Comparison of ENCODE assay signal across 10 cellular contexts in the genomic region with DNA sequence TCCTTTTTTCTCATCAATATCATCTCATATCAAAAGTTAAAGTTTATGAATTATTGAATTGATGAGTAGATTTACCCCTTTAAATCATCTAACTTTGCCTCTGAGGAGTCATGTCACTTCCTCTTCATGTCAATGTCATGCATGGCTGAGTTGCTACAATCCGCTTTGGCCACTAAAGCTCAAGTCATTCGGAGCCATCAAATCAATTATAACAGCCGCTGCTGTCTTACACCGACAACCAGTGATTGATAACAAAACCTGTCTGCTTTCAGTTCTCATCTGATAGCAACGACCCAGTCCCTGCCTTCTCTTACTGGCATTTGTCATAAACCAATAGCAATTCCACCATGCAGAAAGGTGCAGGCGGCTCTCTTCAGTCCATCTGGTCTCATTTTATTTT.
A peak's percentile ranks its signal among the peaks of the same experiment; 100 is the strongest.
DNase-seq lines count a peak whose midpoint lies in the region; ATAC-seq and TF ChIP-seq lines count a peak whose summit lies in the region.
"Had no signal": no experiment of that assay in that cellular context is flagged by ENCODE, and none has a peak within 500 bp of the region (broad histone marks: within the 10 kb centered on the region; RNA-seq: fewer than 3 reads in every experiment).

No MANE protein-coding gene starts in this region.

- H3K4me1 Mint-ChIP-seq in activated T-helper 17 cell treated with anti-CD3 and anti-CD28 coated beads, Interleukin-2, amount 50 U/mL, for 72 hours: no peaks in the 10 kb centered on the region
- H3K4me1 Mint-ChIP-seq: activated naive CD8-positive, alpha-beta T cell treated with anti-CD3 and anti-CD28 coated beads, Interleukin-2, amount 10 ng/mL, durations not matched to agents 7 days and 5 days had no signal

- no peaks in the 10 kb centered on the region for H3K36me3 ChIP-seq in esophagus muscularis mucosa

- H3K9me3 ChIP-seq in esophagus muscularis mucosa: no peaks in the 10 kb centered on the region

- DNase-seq in GM20000 (ENCODE audit: low spot score): peak; percentile 65
- no peak for DNase-seq in esophagus muscularis mucosa (ENCODE audit: extremely low spot score)
- DNase-seq in SW480 (ENCODE audit: low spot score): no peak
- no peak for DNase-seq in amniotic stem cell (lab: John Stamatoyannopoulos, UW)
- no peak for DNase-seq in activated CD4-positive, alpha-beta T cell treated with anti-CD3 and anti-CD28 coated beads for 1 hour
- DNase-seq: activated naive CD8-positive, alpha-beta T cell treated with anti-CD3 and anti-CD28 coated beads, Interleukin-2, amount 10 ng/mL, durations not matched to agents 7 days and 5 days; NCI-H1694 had no signal

- H3K36me3 Mint-ChIP-seq in activated T-helper 17 cell treated with anti-CD3 and anti-CD28 coated beads, Interleukin-2, amount 50 U/mL, for 72 hours (ENCODE audit: low read depth): no peaks in the 10 kb centered on the region
- H3K36me3 Mint-ChIP-seq: activated naive CD8-positive, alpha-beta T cell treated with anti-CD3 and anti-CD28 coated beads, Interleukin-2, amount 10 ng/mL, durations not matched to agents 7 days and 5 days had no signal

- no peak for TF ChIP-seq CTCF in GM20000 (IDR thresholded peaks at IDR 0.05; ENCODE audit: extremely low read depth, missing control alignments)
- TF ChIP-seq CTCF in esophagus muscularis mucosa (IDR thresholded peaks at IDR 0.05): no peak

- no peaks in the 10 kb centered on the region for H3K27me3 Mint-ChIP-seq in activated T-helper 17 cell treated with anti-CD3 and anti-CD28 coated beads, Interleukin-2, amount 50 U/mL, for 72 hours
- H3K27me3 Mint-ChIP-seq: activated naive CD8-positive, alpha-beta T cell treated with anti-CD3 and anti-CD28 coated beads, Interleukin-2, amount 10 ng/mL, durations not matched to agents 7 days and 5 days had no signal

- no peak for TF ChIP-seq EP300 in esophagus muscularis mucosa (IDR thresholded peaks at IDR 0.05)

- no peaks in the 10 kb centered on the region for H3K4me1 ChIP-seq in esophagus muscularis mucosa

- ATAC-seq in GM18519 (IDR thresholded peaks at IDR 0.05; ENCODE audit: low FRiP score, unreplicated experiment) (peak; percentile 100), HG03097 (IDR thresholded peaks at IDR 0.05; ENCODE audit: low FRiP score, unreplicated experiment) (peak; percentile 99)
- ATAC-seq in activated T-helper 17 cell treated with anti-CD3 and anti-CD28 coated beads, Interleukin-2, amount 50 U/mL, for 72 hours (replicated peaks): peak; percentile 76

- no peak overlapping the region for H3K4me3 ChIP-seq in esophagus muscularis mucosa

- no peak overlapping the region for H3K27ac Mint-ChIP-seq in activated T-helper 17 cell treated with anti-CD3 and anti-CD28 coated beads, Interleukin-2, amount 50 U/mL, for 72 hours
- H3K27ac Mint-ChIP-seq: activated naive CD8-positive, alpha-beta T cell treated with anti-CD3 and anti-CD28 coated beads, Interleukin-2, amount 10 ng/mL, durations not matched to agents 7 days and 5 days had no signal

- H3K4me3 Mint-ChIP-seq in activated T-helper 17 cell treated with anti-CD3 and anti-CD28 coated beads, Interleukin-2, amount 50 U/mL, for 72 hours: no peak overlapping the region
- H3K4me3 Mint-ChIP-seq: activated naive CD8-positive, alpha-beta T cell treated with anti-CD3 and anti-CD28 coated beads, Interleukin-2, amount 10 ng/mL, durations not matched to agents 7 days and 5 days had no signal

- intact Hi-C loops in esophagus muscularis mucosa (cut with DNase I): no loop called here

- no peak for TF ChIP-seq POLR2A in esophagus muscularis mucosa (IDR thresholded peaks at IDR 0.05; ENCODE audit: low read depth)

- H3K27me3 ChIP-seq in esophagus muscularis mucosa: no peaks in the 10 kb centered on the region

- H3K9me3 Mint-ChIP-seq in activated T-helper 17 cell treated with anti-CD3 and anti-CD28 coated beads, Interleukin-2, amount 50 U/mL, for 72 hours: no peaks in the 10 kb centered on the region
- H3K9me3 Mint-ChIP-seq: activated naive CD8-positive, alpha-beta T cell treated with anti-CD3 and anti-CD28 coated beads, Interleukin-2, amount 10 ng/mL, durations not matched to agents 7 days and 5 days had no signal

- H3K27ac ChIP-seq in esophagus muscularis mucosa (replicated peaks in 1 of 4): no peak overlapping the region

- WGBS in esophagus muscularis mucosa: 83% methylated on average over 6 of the region's 6 CpGs
